ENCODE assay signal across 8 cellular contexts in genomic region chr7:129225931-129226572, GRCh38. TPM values are rescaled to one million over a fixed set of nuclear protein-coding genes. Genes with fewer than 3 reads are reported as not detected.
DNase-seq lines count a peak whose midpoint lies in the region; ATAC-seq and TF ChIP-seq lines count a peak whose summit lies in the region.

No MANE protein-coding gene starts in this region.

- H3K4me1 Mint-ChIP-seq in chondrocyte (ENCODE audit: low read depth), result peaks cover 25% of the 10 kb centered on the region
- peaks cover 30 to 43% (median 37%) of the 10 kb centered on the region in 3 donors for H3K4me1 Mint-ChIP-seq in naive B cell

- TF ChIP-seq CTCF in DOHH2 (IDR thresholded peaks at IDR 0.05; ENCODE audit: low read depth, low read length, poor library complexity, severe bottlenecking) (no peak), chondrocyte (IDR thresholded peaks at IDR 0.05) (peak; percentile 5)

- H3K36me3 Mint-ChIP-seq in chondrocyte (ENCODE audit: low read depth) (no peaks in the 10 kb centered on the region), naive B cell (no peaks in the 10 kb centered on the region)

- no peak for ATAC-seq in naive B cell (ENCODE audit: low read depth in 2 of 2)
- ATAC-seq in HG02610 (IDR thresholded peaks at IDR 0.05; ENCODE audit: unreplicated experiment), result no peak

- DNase-seq in NCI-H2227 (lab: John Stamatoyannopoulos, UW; ENCODE audit: unreplicated experiment), result peak; percentile 62
- DNase-seq in chondrocyte (ENCODE audit: low spot score), result no peak
- no peak for DNase-seq in naive B cell
- no peak for DNase-seq in hepatic stellate cell (ENCODE audit: low spot score)
- no peak for DNase-seq in stimulated activated CD4-positive, alpha-beta T cell treated with anti-CD3 and anti-CD28 coated beads, Interleukin-4, amount 100 ng/mL, for 24 hours
- DNase-seq in DMS53 (lab: John Stamatoyannopoulos, UW), result no peak

- H3F3A ChIP-seq in DOHH2 (ENCODE audit: control insufficient read depth, insufficient read depth), result peaks cover 3% of the 10 kb centered on the region; the same call in 1 of the 2 replicates

- no peaks in the 10 kb centered on the region for H3K9me3 ChIP-seq in DOHH2 (ENCODE audit: control insufficient read depth, insufficient read depth, low read length)

- H4K20me1 ChIP-seq in DOHH2 (ENCODE audit: control insufficient read depth, insufficient read depth, low read depth, low read length), result no peaks in the 10 kb centered on the region

- H3K9me2 ChIP-seq in DOHH2 (replicated peaks; ENCODE audit: control insufficient read depth, low read length), result no peaks in the 10 kb centered on the region

- H3K27me3 ChIP-seq in DOHH2 (ENCODE audit: control insufficient read depth, low read length), result no peaks in the 10 kb centered on the region

- H3K27ac Mint-ChIP-seq in chondrocyte (ENCODE audit: unreplicated experiment), result peak overlapping the region; percentile 80
- peak overlapping the region in 4 of 6 donors; percentile 15 to 91 (median 54) for H3K27ac Mint-ChIP-seq in naive B cell

- peaks cover 33% of the 10 kb centered on the region for H3K4me1 ChIP-seq in DOHH2 (ENCODE audit: control insufficient read depth, low read length)

- no peaks in the 10 kb centered on the region for H3K9me3 Mint-ChIP-seq in chondrocyte (ENCODE audit: low read depth)
- H3K9me3 Mint-ChIP-seq in naive B cell, result no peaks in the 10 kb centered on the region

- H3K27me3 Mint-ChIP-seq in chondrocyte (ENCODE audit: low read depth), result no peaks in the 10 kb centered on the region
- H3K27me3 Mint-ChIP-seq in naive B cell, result no peaks in the 10 kb centered on the region

- H3K4me3 Mint-ChIP-seq in chondrocyte (ENCODE audit: unreplicated experiment) (peak overlapping the region; percentile 90), naive B cell (peak overlapping the region; percentile 83 to 99 (median 94))

- peak overlapping the region; percentile 94 for H3K4me2 ChIP-seq in DOHH2 (ENCODE audit: low read length)

- H3K79me2 ChIP-seq in DOHH2 (ENCODE audit: control insufficient read depth, low read length), result peaks cover 23% of the 10 kb centered on the region

- H3K27ac ChIP-seq in DOHH2 (ENCODE audit: low read depth, low read length), result no peak overlapping the region

- no peaks in the 10 kb centered on the region for H3K36me3 ChIP-seq in DOHH2 (ENCODE audit: control insufficient read depth, low read length)

- H3K4me3 ChIP-seq in DOHH2 (ENCODE audit: low read length), result peak overlapping the region; percentile 91

RNA-seq across cellular contexts. Expression of gene AHCYL2, which starts 1.2 kb away (rescaled TPM):
- total RNA-seq in chondrocyte, result 11.0 to 15.4 TPM (median 14.9 TPM) in 3 replicates
- 1 to 10 TPM; 3.6 to 9.9 (median 5.3) TPM for polyA plus RNA-seq in naive B cell (ENCODE audit: low read depth in 6 of 6)

RNA-seq across cellular contexts. Expression of gene SMO, which starts 37.6 kb away (rescaled TPM):
- 34.3 to 40.2 TPM (median 37.4 TPM) in 3 replicates for total RNA-seq in chondrocyte
- polyA plus RNA-seq in naive B cell (ENCODE audit: low read depth in 6 of 6), result under 1 TPM in 1 of 6 donors, not detected in 5; 0.14 TPM
